Comparison of ENCODE assay signal across 25 cellular contexts in the genomic region with DNA sequence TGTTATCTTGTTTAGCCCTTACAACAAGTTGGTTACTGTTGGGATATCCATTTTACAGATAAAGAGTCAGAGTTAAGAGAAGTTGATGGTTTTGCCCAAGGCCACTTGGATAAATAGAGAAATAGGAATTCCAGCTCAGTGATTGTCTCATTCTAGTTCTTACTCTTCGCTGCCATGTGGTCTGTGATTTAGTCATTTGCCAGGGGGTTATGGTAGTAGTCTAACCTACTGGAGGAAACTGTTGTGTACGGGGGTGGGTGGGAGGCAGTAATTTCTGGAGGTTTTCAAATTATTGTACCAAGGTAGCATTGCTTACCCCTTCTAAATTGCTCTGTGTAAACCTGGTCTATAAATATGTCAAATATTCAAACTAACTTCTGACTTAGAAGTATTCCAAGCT.
DNase-seq lines count a peak whose midpoint lies in the region; ATAC-seq and TF ChIP-seq lines count a peak whose summit lies in the region.
"Had no signal": no experiment of that assay in that cellular context is flagged by ENCODE, and none has a peak within 500 bp of the region (broad histone marks: within the 10 kb centered on the region; RNA-seq: fewer than 3 reads in every experiment).

No MANE protein-coding gene starts in this region.

- no peak overlapping the region for H2AFZ ChIP-seq in OCI-LY3 (ENCODE audit: low read depth, low read length)
- H2AFZ ChIP-seq: hepatocyte had no signal

- TF ChIP-seq CTCF in OCI-LY3 (IDR thresholded peaks at IDR 0.05; ENCODE audit: low read depth, low read length) = no peak

- H3K9ac ChIP-seq in OCI-LY3 (ENCODE audit: low read length) = no peak overlapping the region
- H3K9ac ChIP-seq: BLaER1 treated with 17β-estradiol and CSF1 and Interleukin-3, amounts not matched to agents 10 nM and 100 nM had no signal

- no peak for DNase-seq in NOMO-1 treated with dmso at 0.1 percent for 144 hours (lab: John Stamatoyannopoulos, UW; ENCODE audit: unreplicated experiment)
- no peak for DNase-seq in superior temporal gyrus (ENCODE audit: extremely low spot score)
- no peak for DNase-seq in NCI-H146 (lab: John Stamatoyannopoulos, UW)
- DNase-seq: ACHN; activated naive CD4-positive, alpha-beta T cell treated with Interleukin-2 at 50 U/mL for 16 hours; activated T-cell treated with anti-CD3 and anti-CD28 coated beads, Interleukin-2, amount 50 U/mL, for 24 hours; caudate nucleus; EL; GOT3; left ventricle myocardium superior; NCI-H1092; NCI-H2081; NCI-H524; posterior cingulate gyrus; RPMI8226; sigmoid colon had no signal

- H3K9me3 ChIP-seq in OCI-LY3 (ENCODE audit: insufficient read depth, low read length) = 0 out of 2 replicates have a peak, but pooled peaks cover 3% of the 10 kb centered on the region
- H3K9me3 ChIP-seq: sigmoid colon had no signal

- H3K27ac ChIP-seq in OCI-LY3 (ENCODE audit: low read length) = no peak overlapping the region
- H3K27ac ChIP-seq: BLaER1 treated with 17β-estradiol and CSF1 and Interleukin-3, amounts not matched to agents 10 nM and 100 nM; hepatocyte; sigmoid colon; SK-N-MC had no signal

- ATAC-seq in GM18873 (IDR thresholded peaks at IDR 0.05; ENCODE audit: low FRiP score, unreplicated experiment) = peak; percentile 57
- peak; percentile 56 for ATAC-seq in GM21717 (IDR thresholded peaks at IDR 0.05; ENCODE audit: unreplicated experiment)
- ATAC-seq in HG03097 (IDR thresholded peaks at IDR 0.05; ENCODE audit: low FRiP score, unreplicated experiment) = peak; percentile 79
- ATAC-seq in activated CD4-positive, CD25-positive, alpha-beta regulatory T cell treated with anti-CD3 and anti-CD28 coated beads, Interleukin-2, amount 50 U/mL, for 24 hours = no peak
- ATAC-seq: left ventricle myocardium superior; stimulated activated effector memory CD8-positive, alpha-beta T cell treated with anti-CD3 and anti-CD28 coated beads, Interleukin-12 subunit alpha, Interleukin-12 subunit beta, amount 100 ng/mL, for 72 hours had no signal

- H3K4me3 ChIP-seq in OCI-LY3 (ENCODE audit: low read length) = no peak overlapping the region
- H3K4me3 ChIP-seq: BLaER1 treated with 17β-estradiol and CSF1 and Interleukin-3, amounts not matched to agents 10 nM and 100 nM; hepatocyte; sigmoid colon; SK-N-MC had no signal

- no peaks in the 10 kb centered on the region for H3K36me3 ChIP-seq in OCI-LY3 (replicated peaks; ENCODE audit: low read depth, low read length)
- H3K36me3 ChIP-seq: BLaER1 treated with 17β-estradiol and CSF1 and Interleukin-3, amounts not matched to agents 10 nM and 100 nM; sigmoid colon had no signal

- no peaks in the 10 kb centered on the region for H3K27me3 ChIP-seq in OCI-LY3 (ENCODE audit: low read depth, low read length)
- H3K27me3 ChIP-seq: BLaER1 treated with 17β-estradiol and CSF1 and Interleukin-3, amounts not matched to agents 10 nM and 100 nM; hepatocyte; sigmoid colon had no signal

- peak overlapping the region; percentile 31 for H3K4me2 ChIP-seq in OCI-LY3 (ENCODE audit: low read length)
- H3K4me2 ChIP-seq: hepatocyte had no signal

- H4K20me1 ChIP-seq in OCI-LY3 (ENCODE audit: insufficient read depth, low read length) = no peaks in the 10 kb centered on the region
- H4K20me1 ChIP-seq: BLaER1 treated with 17β-estradiol and CSF1 and Interleukin-3, amounts not matched to agents 10 nM and 100 nM had no signal

- no peaks in the 10 kb centered on the region for H3K79me2 ChIP-seq in OCI-LY3 (ENCODE audit: low read length)
- H3K79me2 ChIP-seq: hepatocyte had no signal

- peaks cover 20% of the 10 kb centered on the region for H3K4me1 ChIP-seq in OCI-LY3 (ENCODE audit: low read length)
- H3K4me1 ChIP-seq: sigmoid colon had no signal

Comparison
In these comparisons a context has a peak if more than half of its experiments do, and no peak if none do; other contexts are left out.
1. ATAC-seq: peak in GM18873 (single experiment), GM21717 (single experiment) and HG03097 (single experiment); none in activated CD4-positive, CD25-positive, alpha-beta regulatory T cell treated with anti-CD3 and anti-CD28 coated beads, Interleukin-2, amount 50 U/mL, for 24 hours (0 of 2).